Comparison of ENCODE assay signal across 1 cellular context in genomic region chr5:154729613-154730012, GRCh38.
TF ChIP-seq lines count a peak whose summit lies in the region.

No MANE protein-coding gene starts in this region.

TF ChIP-seq in HepG2, 621 proteins besides CTCF, POLR2A, EP300 and RAD21 (continued from another document and continues in another):
- TF ChIP-seq YY1 (IDR thresholded peaks at IDR 0.05; ENCODE audit: insufficient read depth, insufficient replicate concordance, low read depth, low read length) = peak; percentile 50
- TF ChIP-seq FOXA1 (IDR thresholded peaks at IDR 0.05) = no peak
- TF ChIP-seq FOXA1 (CRISPR knock-in tag; IDR thresholded peaks at IDR 0.05) = peak; percentile 56
- TF ChIP-seq, protein P1, sequence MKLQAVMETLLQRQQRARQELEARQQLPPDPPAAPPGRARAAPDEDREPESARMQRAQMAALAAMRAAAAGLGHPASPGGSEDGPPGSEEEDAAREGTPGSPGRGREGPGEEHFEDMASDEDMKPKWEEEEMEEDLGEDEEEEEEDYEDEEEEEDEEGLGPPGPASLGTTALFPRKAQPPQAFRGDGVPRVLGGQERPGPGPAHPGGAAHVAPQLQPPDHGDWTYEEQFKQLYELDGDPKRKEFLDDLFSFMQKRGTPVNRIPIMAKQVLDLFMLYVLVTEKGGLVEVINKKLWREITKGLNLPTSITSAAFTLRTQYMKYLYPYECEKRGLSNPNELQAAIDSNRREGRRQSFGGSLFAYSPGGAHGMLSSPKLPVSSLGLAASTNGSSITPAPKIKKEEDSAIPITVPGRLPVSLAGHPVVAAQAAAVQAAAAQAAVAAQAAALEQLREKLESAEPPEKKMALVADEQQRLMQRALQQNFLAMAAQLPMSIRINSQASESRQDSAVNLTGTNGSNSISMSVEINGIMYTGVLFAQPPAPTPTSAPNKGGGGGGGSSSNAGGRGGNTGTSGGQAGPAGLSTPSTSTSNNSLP (IDR thresholded peaks at IDR 0.05; ENCODE audit: low read depth, low read length) = peak; percentile 72; the same call in 1 of the 2 replicates
- peak; percentile 60 for TF ChIP-seq SAP130 (CRISPR knock-in tag; IDR thresholded peaks at IDR 0.05; ENCODE audit: low read depth)
- TF ChIP-seq AHDC1 (CRISPR knock-in tag; IDR thresholded peaks at IDR 0.05; ENCODE audit: borderline replicate concordance) = 0 out of 2 replicates have a peak, but pooled peaks have one; percentile 50
- no peak for TF ChIP-seq FOXP1 (IDR thresholded peaks at IDR 0.05)
- TF ChIP-seq FOXP1 (CRISPR knock-in tag; IDR thresholded peaks at IDR 0.05) = peak; percentile 49; the same call in 1 of the 2 replicates
- 0 out of 2 replicates have a peak, but pooled peaks have one; percentile 14 for TF ChIP-seq RXRB (CRISPR knock-in tag; IDR thresholded peaks at IDR 0.05; ENCODE audit: borderline replicate concordance)
- 0 out of 2 replicates have a peak, but pooled peaks have one; percentile 31 for TF ChIP-seq KMT2B (CRISPR knock-in tag; IDR thresholded peaks at IDR 0.05)
- TF ChIP-seq GABPA (IDR thresholded peaks at IDR 0.05; ENCODE audit: low read depth, low read length) = no peak
- peak; percentile 14; the same call in 1 of the 2 replicates for TF ChIP-seq GABPA (CRISPR knock-in tag; IDR thresholded peaks at IDR 0.05; ENCODE audit: low read depth)
- peak; percentile 73 for TF ChIP-seq MAFF (IDR thresholded peaks at IDR 0.05; ENCODE audit: low read depth, low read length)
- no peak for TF ChIP-seq ZNF354B (CRISPR knock-in tag; IDR thresholded peaks at IDR 0.05)
- no peak for TF ChIP-seq SOX6 (IDR thresholded peaks at IDR 0.05)
- TF ChIP-seq SOX6 (CRISPR knock-in tag; IDR thresholded peaks at IDR 0.05) = peak; percentile 92
- TF ChIP-seq HMG20A (CRISPR knock-in tag; IDR thresholded peaks at IDR 0.05; ENCODE audit: borderline replicate concordance) = peak; percentile 11; the same call in 1 of the 2 replicates
- TF ChIP-seq SP2 (CRISPR knock-in tag; IDR thresholded peaks at IDR 0.05) = no peak
- TF ChIP-seq, protein P2, sequence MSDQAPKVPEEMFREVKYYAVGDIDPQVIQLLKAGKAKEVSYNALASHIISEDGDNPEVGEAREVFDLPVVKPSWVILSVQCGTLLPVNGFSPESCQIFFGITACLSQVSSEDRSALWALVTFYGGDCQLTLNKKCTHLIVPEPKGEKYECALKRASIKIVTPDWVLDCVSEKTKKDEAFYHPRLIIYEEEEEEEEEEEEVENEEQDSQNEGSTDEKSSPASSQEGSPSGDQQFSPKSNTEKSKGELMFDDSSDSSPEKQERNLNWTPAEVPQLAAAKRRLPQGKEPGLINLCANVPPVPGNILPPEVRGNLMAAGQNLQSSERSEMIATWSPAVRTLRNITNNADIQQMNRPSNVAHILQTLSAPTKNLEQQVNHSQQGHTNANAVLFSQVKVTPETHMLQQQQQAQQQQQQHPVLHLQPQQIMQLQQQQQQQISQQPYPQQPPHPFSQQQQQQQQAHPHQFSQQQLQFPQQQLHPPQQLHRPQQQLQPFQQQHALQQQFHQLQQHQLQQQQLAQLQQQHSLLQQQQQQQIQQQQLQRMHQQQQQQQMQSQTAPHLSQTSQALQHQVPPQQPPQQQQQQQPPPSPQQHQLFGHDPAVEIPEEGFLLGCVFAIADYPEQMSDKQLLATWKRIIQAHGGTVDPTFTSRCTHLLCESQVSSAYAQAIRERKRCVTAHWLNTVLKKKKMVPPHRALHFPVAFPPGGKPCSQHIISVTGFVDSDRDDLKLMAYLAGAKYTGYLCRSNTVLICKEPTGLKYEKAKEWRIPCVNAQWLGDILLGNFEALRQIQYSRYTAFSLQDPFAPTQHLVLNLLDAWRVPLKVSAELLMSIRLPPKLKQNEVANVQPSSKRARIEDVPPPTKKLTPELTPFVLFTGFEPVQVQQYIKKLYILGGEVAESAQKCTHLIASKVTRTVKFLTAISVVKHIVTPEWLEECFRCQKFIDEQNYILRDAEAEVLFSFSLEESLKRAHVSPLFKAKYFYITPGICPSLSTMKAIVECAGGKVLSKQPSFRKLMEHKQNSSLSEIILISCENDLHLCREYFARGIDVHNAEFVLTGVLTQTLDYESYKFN (CRISPR knock-in tag; conservative IDR thresholded peaks at IDR 0.05) = peak; percentile 74
- no peak for TF ChIP-seq ZNF670 (CRISPR knock-in tag; IDR thresholded peaks at IDR 0.05; ENCODE audit: borderline replicate concordance)
- TF ChIP-seq ZNF614 (CRISPR knock-in tag; IDR thresholded peaks at IDR 0.05; ENCODE audit: borderline replicate concordance) = 0 out of 2 replicates have a peak, but pooled peaks have one; percentile 27
- TF ChIP-seq TBX2 (CRISPR knock-in tag; IDR thresholded peaks at IDR 0.05; ENCODE audit: borderline replicate concordance) = peak; percentile 39; the same call in 1 of the 2 replicates
- TF ChIP-seq, protein P3, sequence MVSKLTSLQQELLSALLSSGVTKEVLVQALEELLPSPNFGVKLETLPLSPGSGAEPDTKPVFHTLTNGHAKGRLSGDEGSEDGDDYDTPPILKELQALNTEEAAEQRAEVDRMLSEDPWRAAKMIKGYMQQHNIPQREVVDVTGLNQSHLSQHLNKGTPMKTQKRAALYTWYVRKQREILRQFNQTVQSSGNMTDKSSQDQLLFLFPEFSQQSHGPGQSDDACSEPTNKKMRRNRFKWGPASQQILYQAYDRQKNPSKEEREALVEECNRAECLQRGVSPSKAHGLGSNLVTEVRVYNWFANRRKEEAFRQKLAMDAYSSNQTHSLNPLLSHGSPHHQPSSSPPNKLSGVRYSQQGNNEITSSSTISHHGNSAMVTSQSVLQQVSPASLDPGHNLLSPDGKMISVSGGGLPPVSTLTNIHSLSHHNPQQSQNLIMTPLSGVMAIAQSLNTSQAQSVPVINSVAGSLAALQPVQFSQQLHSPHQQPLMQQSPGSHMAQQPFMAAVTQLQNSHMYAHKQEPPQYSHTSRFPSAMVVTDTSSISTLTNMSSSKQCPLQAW (CRISPR knock-in tag; IDR thresholded peaks at IDR 0.05) = peak; percentile 31; the same call in 1 of the 2 replicates
- TF ChIP-seq SOX5 (CRISPR knock-in tag; IDR thresholded peaks at IDR 0.05; ENCODE audit: borderline replicate concordance) = peak; percentile 84
- no peak for TF ChIP-seq TP53 (CRISPR knock-in tag; conservative IDR thresholded peaks at IDR 0.05)
- TF ChIP-seq MEIS2 (CRISPR knock-in tag; IDR thresholded peaks at IDR 0.05) = peak; percentile 66; the same call in 1 of the 2 replicates
- TF ChIP-seq ZNF644 (CRISPR knock-in tag; IDR thresholded peaks at IDR 0.05; ENCODE audit: low read depth) = peak; percentile 81; the same call in 1 of the 2 replicates
- TF ChIP-seq RAD51 (IDR thresholded peaks at IDR 0.05; ENCODE audit: borderline replicate concordance) = no peak
- no peak for TF ChIP-seq CENPX (CRISPR knock-in tag; IDR thresholded peaks at IDR 0.05)
- TF ChIP-seq RFXANK (CRISPR knock-in tag; IDR thresholded peaks at IDR 0.05) = 0 out of 2 replicates have a peak, but pooled peaks have one; percentile 58
- TF ChIP-seq RCOR2 (CRISPR knock-in tag; IDR thresholded peaks at IDR 0.05) = 0 out of 2 replicates have a peak, but pooled peaks have one; percentile 44
- TF ChIP-seq, protein P4, sequence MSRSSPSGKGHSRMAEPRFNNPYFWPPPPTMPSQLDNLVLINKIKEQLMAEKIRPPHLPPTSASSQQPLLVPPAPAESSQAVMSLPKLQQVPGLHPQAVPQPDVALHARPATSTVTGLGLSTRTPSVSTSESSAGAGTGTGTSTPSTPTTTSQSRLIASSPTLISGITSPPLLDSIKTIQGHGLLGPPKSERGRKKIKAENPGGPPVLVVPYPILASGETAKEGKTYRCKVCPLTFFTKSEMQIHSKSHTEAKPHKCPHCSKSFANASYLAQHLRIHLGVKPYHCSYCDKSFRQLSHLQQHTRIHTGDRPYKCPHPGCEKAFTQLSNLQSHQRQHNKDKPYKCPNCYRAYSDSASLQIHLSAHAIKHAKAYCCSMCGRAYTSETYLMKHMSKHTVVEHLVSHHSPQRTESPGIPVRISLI (CRISPR knock-in tag; IDR thresholded peaks at IDR 0.05; ENCODE audit: borderline replicate concordance) = peak; percentile 72; the same call in 1 of the 2 replicates
- peak; percentile 57; the same call in 1 of the 2 replicates for TF ChIP-seq NFIC (IDR thresholded peaks at IDR 0.05; ENCODE audit: low read length)
- TF ChIP-seq BCL6 (CRISPR knock-in tag; IDR thresholded peaks at IDR 0.05) = peak; percentile 66
- no peak for TF ChIP-seq NR2F2 (IDR thresholded peaks at IDR 0.05; ENCODE audit: borderline replicate concordance, low read depth)
- TF ChIP-seq ARID5B (CRISPR knock-in tag; IDR thresholded peaks at IDR 0.05) = peak; percentile 71
- peak; percentile 67 for TF ChIP-seq FOXA3 (CRISPR knock-in tag; IDR thresholded peaks at IDR 0.05)
- peak; percentile 68 for TF ChIP-seq FOXP4 (CRISPR knock-in tag; IDR thresholded peaks at IDR 0.05)
- TF ChIP-seq E2F1 (CRISPR knock-in tag; IDR thresholded peaks at IDR 0.05) = no peak
- TF ChIP-seq THAP11 (CRISPR knock-in tag; IDR thresholded peaks at IDR 0.05) = peak; percentile 50; the same call in 1 of the 2 replicates
- TF ChIP-seq MAFK (conservative IDR thresholded peaks at IDR 0.05 in 1 of 2, IDR thresholded peaks at IDR 0.05 in 1 of 2; ENCODE audit: low read length in 2 of 2) = peak; percentile 59 to 70
